Comparison of ENCODE assay signal across 17 cellular contexts in genomic region chr11:116065986-116066385, GRCh38.
DNase-seq lines count a peak whose midpoint lies in the region; ATAC-seq and TF ChIP-seq lines count a peak whose summit lies in the region.
"Had no signal": no experiment of that assay in that cellular context is flagged by ENCODE, and none has a peak within 500 bp of the region (broad histone marks: within the 10 kb centered on the region; RNA-seq: fewer than 3 reads in every experiment).

No MANE protein-coding gene starts in this region.

- H4K5ac ChIP-seq in mesendoderm (ENCODE audit: low read length): no peak overlapping the region

- H3K27me3 ChIP-seq in mesendoderm (ENCODE audit: insufficient read depth, low read length, poor library complexity) (no peaks in the 10 kb centered on the region), sigmoid colon (peaks cover 0 to 7% (median 0%) of the 10 kb centered on the region in 3 donors)
- H3K27me3 ChIP-seq: breast epithelium had no signal

- no peaks in the 10 kb centered on the region for H3K36me3 ChIP-seq in mesendoderm (ENCODE audit: control insufficient read depth, insufficient read depth, low read length)
- H3K36me3 ChIP-seq in sigmoid colon: no peaks in the 10 kb centered on the region
- H3K36me3 ChIP-seq: breast epithelium had no signal

- H3K4me3 ChIP-seq in mesendoderm (ENCODE audit: low read length): no peak overlapping the region
- H3K4me3 ChIP-seq in sigmoid colon: no peak overlapping the region
- H3K4me3 ChIP-seq: breast epithelium, GM23338 had no signal

- no peak for TF ChIP-seq POLR2A in sigmoid colon (IDR thresholded peaks at IDR 0.05)

- H2BK120ac ChIP-seq in mesendoderm (ENCODE audit: low read depth, low read length): no peak overlapping the region

- H4K8ac ChIP-seq in mesendoderm (ENCODE audit: low read depth, low read length): no peak overlapping the region

- no peak overlapping the region for H2BK15ac ChIP-seq in mesendoderm (replicated peaks; ENCODE audit: low read depth)

- no CpG with 5 or more reads among the region's 8 CpGs for WGBS in mesendoderm (ENCODE audit: extremely low coverage, insufficient coverage, low lambda C conversion rate)
- 74 to 89% methylated on average over 8 of the region's 8 CpGs for WGBS in sigmoid colon, 2 donors

- peaks cover 13% of the 10 kb centered on the region for H3K4me1 ChIP-seq in mesendoderm (ENCODE audit: control insufficient read depth, low read depth, low read length)
- H3K4me1 ChIP-seq in sigmoid colon: no peaks in the 10 kb centered on the region
- H3K4me1 ChIP-seq: breast epithelium had no signal

- no peak overlapping the region for H3K27ac ChIP-seq in mesendoderm (ENCODE audit: low read depth, low read length)
- no peak overlapping the region for H3K27ac ChIP-seq in sigmoid colon
- H3K27ac ChIP-seq: breast epithelium had no signal

- no peak overlapping the region for H3K9ac ChIP-seq in mesendoderm (ENCODE audit: low read length)

- H2BK5ac ChIP-seq in mesendoderm (ENCODE audit: low read length): peak overlapping the region; percentile 5

- no peaks in the 10 kb centered on the region for H3K79me2 ChIP-seq in mesendoderm (ENCODE audit: control insufficient read depth, insufficient read depth, low read length)

- no peak overlapping the region for H3K23ac ChIP-seq in mesendoderm (ENCODE audit: low read length)

- ATAC-seq in GM18498 (IDR thresholded peaks at IDR 0.05; ENCODE audit: unreplicated experiment): peak; percentile 53
- ATAC-seq in GM19468 (IDR thresholded peaks at IDR 0.05; ENCODE audit: extremely low read depth, unreplicated experiment): peak; percentile 63
- no peak for ATAC-seq in left lobe of liver
- ATAC-seq: activated CD4-positive, alpha-beta T cell treated with anti-CD3 and anti-CD28 coated beads for 36 hours; GM23338; right cardiac atrium had no signal

- H3K4me2 ChIP-seq in mesendoderm (ENCODE audit: low read length): no peak overlapping the region
- H3K4me2 ChIP-seq: GM23338 had no signal

- TF ChIP-seq CTCF in sigmoid colon (IDR thresholded peaks at IDR 0.05): no peak

- H3K9me3 ChIP-seq in sigmoid colon: no peaks in the 10 kb centered on the region
- H3K9me3 ChIP-seq: breast epithelium had no signal

- H3K56ac ChIP-seq in mesendoderm (ENCODE audit: low read length): peak overlapping the region; percentile 36

- DNase-seq in MV-4-11 (lab: John Stamatoyannopoulos, UW) (peak; percentile 80), mesendoderm (no peak), sigmoid colon (no peak), left lobe of liver (ENCODE audit: low spot score) (no peak), T-helper 1 cell (no peak), NCI-H2171 (lab: John Stamatoyannopoulos, UW) (no peak)
- DNase-seq: activated CD4-positive, alpha-beta T cell treated with anti-CD3 and anti-CD28 coated beads for 36 hours; CD4-positive, alpha-beta memory T cell; naive B cell; NCI-H146; NCI-H2227 treated with DMSO at 0.1 percent for 48 hours; NCI-H82; right cardiac atrium had no signal

- no peak for TF ChIP-seq EP300 in sigmoid colon (IDR thresholded peaks at IDR 0.05)

- no peaks in the 10 kb centered on the region for H3K79me1 ChIP-seq in mesendoderm (ENCODE audit: low read length)

- H3K18ac ChIP-seq in mesendoderm (ENCODE audit: low read length): no peak overlapping the region

- peak overlapping the region; percentile 70 for H2AK5ac ChIP-seq in mesendoderm (ENCODE audit: low read length)

- intact Hi-C loops in sigmoid colon (cut with DNase I): no loop called here

- H3K4ac ChIP-seq in mesendoderm (ENCODE audit: low read depth, low read length): peak overlapping the region; percentile 26
